28 cellular contexts compared by ENCODE assay signal in genomic region chr2:107809835-107810234, GRCh38. TPM values are rescaled to one million over a fixed set of nuclear protein-coding genes. Genes with fewer than 3 reads are reported as not detected.
A peak's percentile ranks its signal among the peaks of the same experiment; 100 is the strongest.
DNase-seq lines count a peak whose midpoint lies in the region; ATAC-seq lines count a peak whose summit lies in the region.
"Had no signal": no experiment of that assay in that cellular context is flagged by ENCODE, and none has a peak within 500 bp of the region (broad histone marks: within the 10 kb centered on the region; RNA-seq: fewer than 3 reads in every experiment).

No MANE protein-coding gene starts in this region.

- H3K4me3 ChIP-seq in GM23248 = no peak overlapping the region
- H3K4me3 ChIP-seq: BLaER1, hepatocyte, SJSA1, stomach had no signal

- H2AFZ ChIP-seq in GM23248 = no peak overlapping the region
- H2AFZ ChIP-seq: hepatocyte had no signal

- no peak overlapping the region for H3K27ac Mint-ChIP-seq in activated naive CD8-positive, alpha-beta T cell treated with anti-CD3 and anti-CD28 coated beads, Interleukin-2, amount 50 U/mL, for 24 hours
- H3K27ac Mint-ChIP-seq: activated CD4-positive, alpha-beta T cell treated with anti-CD3 and anti-CD28 coated beads, Interleukin-2, amount 10 ng/mL, durations not matched to agents 7 days and 5 days; activated naive CD4-positive, alpha-beta T cell treated with anti-CD3 and anti-CD28 coated beads, Interleukin-2, amount 50 U/mL, for 72 hours; immature natural killer cell; natural killer cell; T-helper 1 cell treated with Interleukin-12 subunit alpha and Interleukin-12 subunit beta and Interleukin-4 antibody, amounts not matched to agents 30 μg/mL and 1 μg/mL, for 36 hours had no signal

- ATAC-seq in HG03280 (IDR thresholded peaks at IDR 0.05; ENCODE audit: unreplicated experiment) = no peak
- no peak for ATAC-seq in activated naive CD8-positive, alpha-beta T cell treated with anti-CD3 and anti-CD28 coated beads, Interleukin-2, amount 50 U/mL, for 24 hours
- ATAC-seq: activated naive CD4-positive, alpha-beta T cell treated with anti-CD3 and anti-CD28 coated beads, Interleukin-2, amount 50 U/mL, for 72 hours; foreskin keratinocyte; left lobe of liver; natural killer cell; Panc1 had no signal

- no peaks in the 10 kb centered on the region for H3K79me2 ChIP-seq in GM23248 (ENCODE audit: insufficient read depth)
- H3K79me2 ChIP-seq: hepatocyte had no signal

- H3K9me2 ChIP-seq in GM23248 (ENCODE audit: insufficient read depth) = no peaks in the 10 kb centered on the region

- WGBS in GM23248 (ENCODE audit: low coverage in 1 of 2, low lambda C conversion rate in 2 of 2, missing lambda C conversion rate in 2 of 2), 2 experiments = 23% methylated on average over 3 of the region's 3 CpGs

- H3K9me3 Mint-ChIP-seq in activated naive CD8-positive, alpha-beta T cell treated with anti-CD3 and anti-CD28 coated beads, Interleukin-2, amount 50 U/mL, for 24 hours = no peaks in the 10 kb centered on the region
- H3K9me3 Mint-ChIP-seq: activated CD4-positive, alpha-beta T cell treated with anti-CD3 and anti-CD28 coated beads, Interleukin-2, amount 10 ng/mL, durations not matched to agents 7 days and 5 days; T-helper 1 cell treated with Interleukin-12 subunit alpha and Interleukin-12 subunit beta and Interleukin-4 antibody, amounts not matched to agents 30 μg/mL and 1 μg/mL, for 36 hours had no signal

- no peaks in the 10 kb centered on the region for H3K36me3 ChIP-seq in GM23248 (ENCODE audit: low read depth)
- H3K36me3 ChIP-seq: BLaER1, SJSA1, stomach had no signal

- in situ Hi-C loops in GM23248 (cut with MboI) = no loop called here

- no peaks in the 10 kb centered on the region for H3K27me3 Mint-ChIP-seq in activated naive CD8-positive, alpha-beta T cell treated with anti-CD3 and anti-CD28 coated beads, Interleukin-2, amount 50 U/mL, for 24 hours
- H3K27me3 Mint-ChIP-seq: activated CD4-positive, alpha-beta T cell treated with anti-CD3 and anti-CD28 coated beads, Interleukin-2, amount 10 ng/mL, durations not matched to agents 7 days and 5 days; central memory CD8-positive, alpha-beta T cell had no signal

- H3K4me2 ChIP-seq in GM23248 (ENCODE audit: unreplicated experiment) = no peak overlapping the region
- H3K4me2 ChIP-seq: BLaER1, hepatocyte had no signal

- H3K9me3 ChIP-seq in GM23248 (ENCODE audit: low read depth) = no peaks in the 10 kb centered on the region
- H3K9me3 ChIP-seq: BLaER1, SJSA1, stomach had no signal

- no peaks in the 10 kb centered on the region for H4K20me1 ChIP-seq in GM23248 (ENCODE audit: insufficient read depth)
- H4K20me1 ChIP-seq: BLaER1 had no signal

- no peaks in the 10 kb centered on the region for H3K4me1 Mint-ChIP-seq in activated naive CD8-positive, alpha-beta T cell treated with anti-CD3 and anti-CD28 coated beads, Interleukin-2, amount 50 U/mL, for 24 hours
- H3K4me1 Mint-ChIP-seq: activated CD4-positive, alpha-beta T cell treated with anti-CD3 and anti-CD28 coated beads, Interleukin-2, amount 10 ng/mL, durations not matched to agents 7 days and 5 days; central memory CD8-positive, alpha-beta T cell; immature natural killer cell; natural killer cell had no signal

- H3K4me1 ChIP-seq in GM23248 (ENCODE audit: insufficient read depth) = no peaks in the 10 kb centered on the region
- H3K4me1 ChIP-seq: BLaER1, foreskin keratinocyte had no signal

- H3K27me3 ChIP-seq in GM23248 (replicated peaks; ENCODE audit: insufficient read depth) = no peaks in the 10 kb centered on the region
- H3K27me3 ChIP-seq: BLaER1, foreskin keratinocyte, hepatocyte, SJSA1, stomach had no signal

- no peak overlapping the region for H3K4me3 Mint-ChIP-seq in activated naive CD8-positive, alpha-beta T cell treated with anti-CD3 and anti-CD28 coated beads, Interleukin-2, amount 50 U/mL, for 24 hours
- H3K4me3 Mint-ChIP-seq: activated CD4-positive, alpha-beta T cell treated with anti-CD3 and anti-CD28 coated beads, Interleukin-2, amount 10 ng/mL, durations not matched to agents 7 days and 5 days; central memory CD8-positive, alpha-beta T cell; immature natural killer cell; natural killer cell; T-helper 1 cell treated with Interleukin-12 subunit alpha and Interleukin-12 subunit beta and Interleukin-4 antibody, amounts not matched to agents 30 μg/mL and 1 μg/mL, for 36 hours had no signal

- H3F3A ChIP-seq in GM23248 (ENCODE audit: insufficient read depth) = no peaks in the 10 kb centered on the region

- no peaks in the 10 kb centered on the region for H3K36me3 Mint-ChIP-seq in activated naive CD8-positive, alpha-beta T cell treated with anti-CD3 and anti-CD28 coated beads, Interleukin-2, amount 50 U/mL, for 24 hours (ENCODE audit: low read depth)
- H3K36me3 Mint-ChIP-seq: activated naive CD4-positive, alpha-beta T cell treated with anti-CD3 and anti-CD28 coated beads, Interleukin-2, amount 50 U/mL, for 72 hours; immature natural killer cell; natural killer cell had no signal

- peak; percentile 80 for DNase-seq in NCI-H748 (lab: John Stamatoyannopoulos, UW; ENCODE audit: unreplicated experiment)
- DNase-seq in NCI-H748 treated with DMSO at 0.1 percent for 48 hours (lab: John Stamatoyannopoulos, UW) = no peak
- peak; percentile 76 for DNase-seq in NCI-H2107 treated with DMSO at 0.1 percent for 48 hours (lab: John Stamatoyannopoulos, UW; ENCODE audit: unreplicated experiment)
- DNase-seq in SHP77 (lab: John Stamatoyannopoulos, UW) = peak; percentile 78 to 81
- no peak for DNase-seq in AG20443 (ENCODE audit: low spot score)
- DNase-seq in GM23248 = no peak
- no peak for DNase-seq in activated naive CD8-positive, alpha-beta T cell treated with anti-CD3 and anti-CD28 coated beads, Interleukin-2, amount 50 U/mL, for 24 hours
- DNase-seq: activated CD4-positive, alpha-beta T cell treated with anti-CD3 and anti-CD28 coated beads, Interleukin-2, amount 10 ng/mL, durations not matched to agents 7 days and 5 days; COR-L47; EL; erythroblast; foreskin keratinocyte; immature natural killer cell; natural killer cell; NK-92 treated with Interleukin-12 subunit alpha and Interleukin-12 subunit beta, amount 100 ng/mL, for 24 hours; stimulated activated CD4-positive, alpha-beta T cell treated with anti-CD3 and anti-CD28 coated beads, Interleukin-4, amount 100 ng/mL, for 4 hours; stomach had no signal

- no peak overlapping the region for H3K9ac ChIP-seq in GM23248
- H3K9ac ChIP-seq: BLaER1 had no signal

- H3K27ac ChIP-seq in GM23248 = no peak overlapping the region
- H3K27ac ChIP-seq: BLaER1, foreskin keratinocyte, SJSA1, stomach had no signal

RNA-seq across cellular contexts. Expression of gene RGPD4, which starts 16.9 kb away (rescaled TPM):
- total RNA-seq in GM23248 (2014; rRNA removed; shearing (Covaris generic)) = not detected in 2 replicates
- 0.04 TPM in 1 of 2 replicates, not detected in the other for polyA plus RNA-seq in GM23248 (2016; fragmentation: Nextera tagmentation; extraction: Ambion mirVana)
- total RNA-seq: astrocyte, foreskin keratinocyte, H1, hepatocyte, left lobe of liver, SJSA1, stomach had no signal
- polyA plus RNA-seq: foreskin keratinocyte, H1, immature natural killer cell, stomach had no signal

Comparison
In these comparisons a context has a peak if more than half of its experiments do, and no peak if none do; other contexts are left out.
1. DNase-seq: peak in NCI-H748 (single experiment), NCI-H2107 treated with DMSO at 0.1 percent for 48 hours (single experiment) and SHP77 (2 of 2); none in NCI-H748 treated with DMSO at 0.1 percent for 48 hours (single experiment), AG20443 (single experiment), GM23248 (single experiment) and activated naive CD8-positive, alpha-beta T cell treated with anti-CD3 and anti-CD28 coated beads, Interleukin-2, amount 50 U/mL, for 24 hours (single experiment).